1 cellular context compared by ENCODE assay signal in the genomic region with DNA sequence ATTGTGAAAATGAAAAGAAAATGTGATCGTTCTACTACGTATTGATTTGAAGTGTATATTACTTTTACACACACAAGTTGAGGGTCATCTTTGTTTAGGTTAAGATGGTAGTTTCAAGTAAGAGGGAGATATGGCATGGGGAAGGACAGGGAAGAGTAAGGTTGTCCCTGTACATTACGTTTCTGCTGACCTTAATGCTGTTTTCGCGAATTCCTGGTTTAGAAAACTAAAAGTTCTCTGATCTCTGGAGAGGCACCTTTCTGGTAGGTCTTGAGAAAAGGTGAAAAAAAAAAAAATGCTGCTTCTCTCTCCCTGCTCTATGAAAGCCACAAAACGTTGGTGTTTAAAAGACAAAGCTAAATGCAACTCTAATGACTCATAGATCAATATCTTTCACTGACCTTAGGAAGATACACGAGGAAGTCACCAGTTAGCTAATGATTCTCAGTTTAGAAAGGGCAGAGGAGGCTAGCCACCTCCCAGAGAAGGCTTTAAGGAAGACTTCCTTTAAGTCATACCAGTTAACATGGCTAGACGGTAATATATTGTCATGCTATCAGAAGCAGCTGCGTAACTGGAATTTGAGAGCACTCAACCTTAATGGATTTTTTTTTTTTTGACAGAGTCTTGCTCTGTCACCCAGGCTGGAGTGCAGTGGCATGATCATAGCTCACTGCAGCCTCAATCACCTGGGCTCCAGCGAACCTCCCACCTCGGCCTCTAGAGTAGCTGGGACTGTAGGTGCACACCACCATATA.
A peak's percentile ranks its signal among the peaks of the same experiment; 100 is the strongest.
TF ChIP-seq lines count a peak whose summit lies in the region.

No MANE protein-coding gene starts in this region.

TF ChIP-seq in endothelial cell of umbilical vein, 7 proteins besides CTCF, POLR2A, EP300 and RAD21:
- TF ChIP-seq EZH2 (IDR thresholded peaks at IDR 0.05; ENCODE audit: borderline replicate concordance, low read depth, low read length, severe bottlenecking) (no peak), JUN (IDR thresholded peaks at IDR 0.05; ENCODE audit: borderline replicate concordance, insufficient read depth, insufficient read length, low read depth) (no peak), GATA2 (IDR thresholded peaks at IDR 0.05; ENCODE audit: insufficient read depth, insufficient read length, low read depth, low read length) (peak; percentile 55)
